In the genomic region with DNA sequence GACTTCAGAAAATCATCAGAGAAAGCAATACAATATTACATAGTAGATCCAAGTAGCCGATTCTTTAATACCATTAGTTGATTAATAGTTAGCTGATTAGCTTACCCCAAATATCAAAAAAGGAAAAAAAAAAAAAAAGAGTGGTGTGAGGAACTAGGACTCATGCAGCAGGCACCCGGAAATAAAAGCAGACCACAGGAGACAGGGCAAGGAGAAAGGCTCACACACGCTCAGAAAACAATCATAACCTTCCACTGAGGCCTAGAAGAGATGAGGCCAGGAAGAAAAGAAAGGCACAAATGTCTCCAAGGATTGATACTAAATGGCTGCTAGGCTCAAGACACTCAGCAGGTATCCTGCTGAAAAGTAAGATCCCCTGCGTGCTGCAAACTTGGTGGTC, we compare ENCODE assay signal across 11 cellular contexts. TPM values are rescaled to one million over a fixed set of nuclear protein-coding genes. Genes with fewer than 3 reads are reported as not detected.
DNase-seq lines count a peak whose midpoint lies in the region; ATAC-seq and TF ChIP-seq lines count a peak whose summit lies in the region.
"Had no signal": no experiment of that assay in that cellular context is flagged by ENCODE, and none has a peak within 500 bp of the region (broad histone marks: within the 10 kb centered on the region; RNA-seq: fewer than 3 reads in every experiment).

No MANE protein-coding gene starts in this region.

- H3K9me2 ChIP-seq in GM23248 (ENCODE audit: insufficient read depth): no peaks in the 10 kb centered on the region

- H3K79me2 ChIP-seq in GM23248 (ENCODE audit: insufficient read depth): no peaks in the 10 kb centered on the region

- H3F3A ChIP-seq in GM23248 (ENCODE audit: insufficient read depth): no peaks in the 10 kb centered on the region

- DNase-seq in AG10803 (ENCODE audit: low read depth): peak; percentile 65
- DNase-seq in GM23248: peak; percentile 65
- no peak for DNase-seq in ascending aorta (ENCODE audit: low spot score in 2 of 2)
- DNase-seq in omental fat pad (ENCODE audit: low spot score): no peak
- DNase-seq in LoVo (ENCODE audit: low spot score): no peak
- DNase-seq: DMS79 treated with DMSO at 0.1 percent for 48 hours; NK-92 treated with Interleukin-12 subunit alpha and Interleukin-12 subunit beta, amount 100 ng/mL, for 24 hours had no signal

- peak overlapping the region; percentile 82 for H2AFZ ChIP-seq in GM23248

- H3K27me3 ChIP-seq in GM23248 (replicated peaks; ENCODE audit: insufficient read depth): no peaks in the 10 kb centered on the region
- H3K27me3 ChIP-seq in ascending aorta: no peaks in the 10 kb centered on the region
- H3K27me3 ChIP-seq in muscle layer of duodenum (ENCODE audit: low read depth, low read length): no peaks in the 10 kb centered on the region

- 71 to 72% methylated on average over 4 of the region's 4 CpGs for WGBS in GM23248 (ENCODE audit: low coverage in 1 of 2, low lambda C conversion rate in 2 of 2, missing lambda C conversion rate in 2 of 2), 2 experiments

- peaks cover 26% of the 10 kb centered on the region for H3K4me1 ChIP-seq in GM23248 (ENCODE audit: insufficient read depth)
- H3K4me1 ChIP-seq in ascending aorta: peaks cover 2 to 27% of the 10 kb centered on the region in 2 donors
- peaks cover 0 to 10% of the 10 kb centered on the region in 2 donors for H3K4me1 ChIP-seq in muscle layer of duodenum (ENCODE audit: control insufficient read depth in 1 of 2, insufficient read depth in 2 of 2, low read length in 2 of 2)

- no peak for TF ChIP-seq CTCF in AG10803 (conservative IDR thresholded peaks at IDR 0.05; ENCODE audit: low read length)
- no peak for TF ChIP-seq CTCF in ascending aorta (IDR thresholded peaks at IDR 0.05)
- TF ChIP-seq CTCF in omental fat pad (IDR thresholded peaks at IDR 0.05): no peak

- no peak for ATAC-seq in HG02623 (IDR thresholded peaks at IDR 0.05; ENCODE audit: unreplicated experiment)
- no peak for ATAC-seq in omental fat pad (ENCODE audit: low FRiP score)
- ATAC-seq in GM19463 (IDR thresholded peaks at IDR 0.05; ENCODE audit: unreplicated experiment): no peak
- ATAC-seq: HepG2 had no signal

- in situ Hi-C loops in GM23248 (cut with MboI): no loop called here

- H3K27ac ChIP-seq in GM23248 (peak overlapping the region; percentile 47), ascending aorta (peak overlapping the region; percentile 2 to 55), muscle layer of duodenum (ENCODE audit: low read length) (no peak overlapping the region)

- H3K9me3 ChIP-seq in GM23248 (ENCODE audit: low read depth) (no peaks in the 10 kb centered on the region), ascending aorta (no peaks in the 10 kb centered on the region), muscle layer of duodenum (ENCODE audit: control insufficient read depth in 1 of 2, low read length in 2 of 2) (no peaks in the 10 kb centered on the region)

- H3K4me2 ChIP-seq in GM23248 (ENCODE audit: unreplicated experiment): peak overlapping the region; percentile 74

- no peaks in the 10 kb centered on the region for H4K20me1 ChIP-seq in GM23248 (ENCODE audit: insufficient read depth)

- H3K36me3 ChIP-seq in GM23248 (ENCODE audit: low read depth): no peaks in the 10 kb centered on the region
- H3K36me3 ChIP-seq in ascending aorta: no peaks in the 10 kb centered on the region
- no peaks in the 10 kb centered on the region for H3K36me3 ChIP-seq in muscle layer of duodenum (ENCODE audit: control insufficient read depth in 1 of 2, insufficient read depth in 2 of 2, low read length in 2 of 2)

- H3K9ac ChIP-seq in GM23248: peak overlapping the region; percentile 62

- peak overlapping the region; percentile 28; the same call in 1 of the 2 replicates for H3K4me3 ChIP-seq in AG10803 (ENCODE audit: low read length)
- peak overlapping the region; percentile 67 for H3K4me3 ChIP-seq in GM23248
- H3K4me3 ChIP-seq in ascending aorta: peak overlapping the region; percentile 11 to 52
- H3K4me3 ChIP-seq in muscle layer of duodenum (ENCODE audit: low read depth in 1 of 2, low read length in 2 of 2): peak overlapping the region; percentile 22 to 35

- intact Hi-C loops in ascending aorta (cut with DNase I): no loop called here

RNA-seq across cellular contexts. Expression of a gene that starts 25.9 kb away (rescaled TPM):
- total RNA-seq in GM23248 (2014; rRNA removed; shearing (Covaris generic)): 4.4 and 13.0 TPM in 2 replicates
- polyA plus RNA-seq in GM23248 (2016; fragmentation: Nextera tagmentation; extraction: Ambion mirVana): 4.3 and 7.2 TPM in 2 replicates
- total RNA-seq in ascending aorta (5.7 TPM), omental fat pad (10 to 100 TPM in 1 of 4 donors, 1 to 10 TPM in 3; 4.9 to 13.7 (median 6.2) TPM)

RNA-seq across cellular contexts. Expression of a gene that starts 45.9 kb away (rescaled TPM):
- total RNA-seq in GM23248 (2014; rRNA removed; shearing (Covaris generic)): 0.65 and 2.8 TPM in 2 replicates
- polyA plus RNA-seq in GM23248 (2016; fragmentation: Nextera tagmentation; extraction: Ambion mirVana): 0.23 and 0.41 TPM in 2 replicates
- 6.8 TPM for total RNA-seq in ascending aorta
- total RNA-seq in omental fat pad: 1 to 10 TPM; 1.6 to 4.5 (median 2.2) TPM

RNA-seq across cellular contexts. Expression of a gene that starts 52.5 kb away (rescaled TPM):
- total RNA-seq in GM23248 (2014; rRNA removed; shearing (Covaris generic)): 10,031 and 10,466 TPM in 2 replicates
- polyA plus RNA-seq in GM23248 (2016; fragmentation: Nextera tagmentation; extraction: Ambion mirVana): 3,784 and 3,823 TPM in 2 replicates
- 6,230 TPM for total RNA-seq in ascending aorta
- total RNA-seq in omental fat pad: 1,000 to 10,000 TPM; 3,307 to 6,426 (median 5,180) TPM
- total RNA-seq: HepG2 had no signal
- polyA plus RNA-seq: HepG2 had no signal

Comparison
In these comparisons a context has a peak if more than half of its experiments do, and no peak if none do; other contexts are left out.
1. DNase-seq: peak in AG10803 (single experiment) and GM23248 (single experiment); none in ascending aorta (0 of 2), omental fat pad (single experiment) and LoVo (single experiment).
2. Peak in every context shown above with its lines, with median percentiles within 50 percentile points of each other: H3K4me3 ChIP-seq.